13 cellular contexts compared by ENCODE assay signal in the genomic region with DNA sequence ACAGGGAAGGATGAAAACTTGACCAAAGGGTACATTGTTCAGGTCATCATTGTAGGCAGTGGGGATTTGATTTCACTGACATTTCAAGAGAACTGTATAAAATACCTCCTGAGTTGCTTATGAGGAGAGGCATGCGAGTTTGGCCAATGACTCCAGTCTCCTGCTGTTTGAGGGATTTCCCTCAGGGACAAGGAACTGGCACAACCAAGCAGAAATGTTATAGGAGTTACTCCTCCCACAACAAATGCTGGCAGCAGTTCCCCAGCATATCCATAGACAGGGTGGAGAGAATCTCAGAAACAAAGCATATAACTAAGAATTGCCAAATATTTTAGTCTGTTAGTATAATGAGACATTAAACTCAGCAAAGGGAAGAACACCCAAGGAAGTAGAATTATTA. TPM values are rescaled to one million over a fixed set of nuclear protein-coding genes. Genes with fewer than 3 reads are reported as not detected.
"Had no signal": no experiment of that assay in that cellular context is flagged by ENCODE, and none has a peak within 500 bp of the region (broad histone marks: within the 10 kb centered on the region; RNA-seq: fewer than 3 reads in every experiment).

No MANE protein-coding gene starts in this region.

- H3K27ac Mint-ChIP-seq: natural killer cell; stimulated activated effector memory CD8-positive, alpha-beta T cell treated with anti-CD3 and anti-CD28 coated beads, Interleukin-12 subunit alpha, Interleukin-12 subunit beta, amount 100 ng/mL, for 72 hours; T-helper 2 cell treated with Interferon-gamma antibody and Interleukin-4, amounts not matched to agents 5 μg/mL and 100 μg/mL, for 36 hours had no signal

- H3K4me1 ChIP-seq: tibial nerve had no signal

- H3K4me1 Mint-ChIP-seq: natural killer cell; stimulated activated effector memory CD8-positive, alpha-beta T cell treated with anti-CD3 and anti-CD28 coated beads, Interleukin-12 subunit alpha, Interleukin-12 subunit beta, amount 100 ng/mL, for 72 hours had no signal

- H3K4me3 ChIP-seq: skin epidermis, tibial nerve had no signal

- ATAC-seq: activated CD4-positive, CD25-positive, alpha-beta regulatory T cell treated with anti-CD3 and anti-CD28 coated beads, Interleukin-2, amount 50 U/mL, for 24 hours; left colon; natural killer cell; stimulated activated effector memory CD8-positive, alpha-beta T cell treated with anti-CD3 and anti-CD28 coated beads, Interleukin-12 subunit alpha, Interleukin-12 subunit beta, amount 100 ng/mL, for 72 hours had no signal

- H3K4me3 Mint-ChIP-seq: natural killer cell; stimulated activated effector memory CD8-positive, alpha-beta T cell treated with anti-CD3 and anti-CD28 coated beads, Interleukin-12 subunit alpha, Interleukin-12 subunit beta, amount 100 ng/mL, for 72 hours; T-helper 2 cell treated with Interferon-gamma antibody and Interleukin-4, amounts not matched to agents 5 μg/mL and 100 μg/mL, for 36 hours had no signal

- H3K27ac ChIP-seq: skin epidermis, tibial nerve had no signal

- DNase-seq: activated naive CD4-positive, alpha-beta T cell treated with anti-CD3 and anti-CD28 coated beads, Interleukin-2, amount 50 U/mL, for 16 hours; activated T-cell treated with anti-CD3 and anti-CD28 coated beads, Interleukin-2, amount 50 U/mL, for 1 hour; effector CD8-positive, alpha-beta T cell; natural killer cell; nucleus accumbens; SW 1271 had no signal

- H3K36me3 Mint-ChIP-seq: natural killer cell; stimulated activated effector memory CD8-positive, alpha-beta T cell treated with anti-CD3 and anti-CD28 coated beads, Interleukin-12 subunit alpha, Interleukin-12 subunit beta, amount 100 ng/mL, for 72 hours had no signal

- H3K36me3 ChIP-seq: tibial nerve had no signal

- H3K27me3 ChIP-seq: tibial nerve had no signal

RNA-seq across cellular contexts. Expression of gene FBXL7, which starts 47.2 kb away (rescaled TPM):
- total RNA-seq: mononuclear cell, natural killer cell had no signal
